1 cellular context compared by ENCODE assay signal in genomic region chr7:106121189-106121799, GRCh38.
TF ChIP-seq lines count a peak whose summit lies in the region.

No MANE protein-coding gene starts in this region.

TF ChIP-seq in GM23338, 12 proteins besides CTCF, POLR2A, EP300 and RAD21 (continued from another document):
- TF ChIP-seq, protein P1, sequence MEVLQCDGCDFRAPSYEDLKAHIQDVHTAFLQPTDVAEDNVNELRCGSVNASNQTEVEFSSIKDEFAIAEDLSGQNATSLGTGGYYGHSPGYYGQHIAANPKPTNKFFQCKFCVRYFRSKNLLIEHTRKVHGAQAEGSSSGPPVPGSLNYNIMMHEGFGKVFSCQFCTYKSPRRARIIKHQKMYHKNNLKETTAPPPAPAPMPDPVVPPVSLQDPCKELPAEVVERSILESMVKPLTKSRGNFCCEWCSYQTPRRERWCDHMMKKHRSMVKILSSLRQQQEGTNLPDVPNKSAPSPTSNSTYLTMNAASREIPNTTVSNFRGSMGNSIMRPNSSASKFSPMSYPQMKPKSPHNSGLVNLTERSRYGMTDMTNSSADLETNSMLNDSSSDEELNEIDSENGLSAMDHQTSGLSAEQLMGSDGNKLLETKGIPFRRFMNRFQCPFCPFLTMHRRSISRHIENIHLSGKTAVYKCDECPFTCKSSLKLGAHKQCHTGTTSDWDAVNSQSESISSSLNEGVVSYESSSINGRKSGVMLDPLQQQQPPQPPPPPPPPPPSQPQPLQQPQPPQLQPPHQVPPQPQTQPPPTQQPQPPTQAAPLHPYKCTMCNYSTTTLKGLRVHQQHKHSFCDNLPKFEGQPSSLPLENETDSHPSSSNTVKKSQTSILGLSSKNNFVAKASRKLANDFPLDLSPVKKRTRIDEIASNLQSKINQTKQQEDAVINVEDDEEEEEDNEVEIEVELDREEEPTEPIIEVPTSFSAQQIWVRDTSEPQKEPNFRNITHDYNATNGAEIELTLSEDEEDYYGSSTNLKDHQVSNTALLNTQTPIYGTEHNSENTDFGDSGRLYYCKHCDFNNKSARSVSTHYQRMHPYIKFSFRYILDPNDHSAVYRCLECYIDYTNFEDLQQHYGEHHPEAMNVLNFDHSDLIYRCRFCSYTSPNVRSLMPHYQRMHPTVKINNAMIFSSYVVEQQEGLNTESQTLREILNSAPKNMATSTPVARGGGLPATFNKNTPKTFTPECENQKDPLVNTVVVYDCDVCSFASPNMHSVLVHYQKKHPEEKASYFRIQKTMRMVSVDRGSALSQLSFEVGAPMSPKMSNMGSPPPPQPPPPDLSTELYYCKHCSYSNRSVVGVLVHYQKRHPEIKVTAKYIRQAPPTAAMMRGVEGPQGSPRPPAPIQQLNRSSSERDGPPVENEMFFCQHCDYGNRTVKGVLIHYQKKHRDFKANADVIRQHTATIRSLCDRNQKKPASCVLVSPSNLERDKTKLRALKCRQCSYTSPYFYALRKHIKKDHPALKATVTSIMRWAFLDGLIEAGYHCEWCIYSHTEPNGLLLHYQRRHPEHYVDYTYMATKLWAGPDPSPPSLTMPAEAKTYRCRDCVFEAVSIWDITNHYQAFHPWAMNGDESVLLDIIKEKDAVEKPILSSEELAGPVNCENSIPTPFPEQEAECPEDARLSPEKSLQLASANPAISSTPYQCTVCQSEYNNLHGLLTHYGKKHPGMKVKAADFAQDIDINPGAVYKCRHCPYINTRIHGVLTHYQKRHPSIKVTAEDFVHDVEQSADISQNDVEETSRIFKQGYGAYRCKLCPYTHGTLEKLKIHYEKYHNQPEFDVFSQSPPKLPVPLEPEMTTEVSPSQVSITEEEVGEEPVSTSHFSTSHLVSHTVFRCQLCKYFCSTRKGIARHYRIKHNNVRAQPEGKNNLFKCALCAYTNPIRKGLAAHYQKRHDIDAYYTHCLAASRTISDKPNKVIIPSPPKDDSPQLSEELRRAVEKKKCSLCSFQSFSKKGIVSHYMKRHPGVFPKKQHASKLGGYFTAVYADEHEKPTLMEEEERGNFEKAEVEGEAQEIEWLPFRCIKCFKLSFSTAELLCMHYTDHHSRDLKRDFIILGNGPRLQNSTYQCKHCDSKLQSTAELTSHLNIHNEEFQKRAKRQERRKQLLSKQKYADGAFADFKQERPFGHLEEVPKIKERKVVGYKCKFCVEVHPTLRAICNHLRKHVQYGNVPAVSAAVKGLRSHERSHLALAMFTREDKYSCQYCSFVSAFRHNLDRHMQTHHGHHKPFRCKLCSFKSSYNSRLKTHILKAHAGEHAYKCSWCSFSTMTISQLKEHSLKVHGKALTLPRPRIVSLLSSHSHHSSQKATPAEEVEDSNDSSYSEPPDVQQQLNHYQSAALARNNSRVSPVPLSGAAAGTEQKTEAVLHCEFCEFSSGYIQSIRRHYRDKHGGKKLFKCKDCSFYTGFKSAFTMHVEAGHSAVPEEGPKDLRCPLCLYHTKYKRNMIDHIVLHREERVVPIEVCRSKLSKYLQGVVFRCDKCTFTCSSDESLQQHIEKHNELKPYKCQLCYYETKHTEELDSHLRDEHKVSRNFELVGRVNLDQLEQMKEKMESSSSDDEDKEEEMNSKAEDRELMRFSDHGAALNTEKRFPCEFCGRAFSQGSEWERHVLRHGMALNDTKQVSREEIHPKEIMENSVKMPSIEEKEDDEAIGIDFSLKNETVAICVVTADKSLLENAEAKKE (CRISPR knock-in tag; IDR thresholded peaks at IDR 0.05): no peak
- no peak for TF ChIP-seq ZNF331 (CRISPR knock-in tag; IDR thresholded peaks at IDR 0.05; ENCODE audit: low read depth)
- TF ChIP-seq EZH2phosphoT487 (IDR thresholded peaks at IDR 0.05; ENCODE audit: unreplicated experiment): no peak
- TF ChIP-seq, protein P2, sequence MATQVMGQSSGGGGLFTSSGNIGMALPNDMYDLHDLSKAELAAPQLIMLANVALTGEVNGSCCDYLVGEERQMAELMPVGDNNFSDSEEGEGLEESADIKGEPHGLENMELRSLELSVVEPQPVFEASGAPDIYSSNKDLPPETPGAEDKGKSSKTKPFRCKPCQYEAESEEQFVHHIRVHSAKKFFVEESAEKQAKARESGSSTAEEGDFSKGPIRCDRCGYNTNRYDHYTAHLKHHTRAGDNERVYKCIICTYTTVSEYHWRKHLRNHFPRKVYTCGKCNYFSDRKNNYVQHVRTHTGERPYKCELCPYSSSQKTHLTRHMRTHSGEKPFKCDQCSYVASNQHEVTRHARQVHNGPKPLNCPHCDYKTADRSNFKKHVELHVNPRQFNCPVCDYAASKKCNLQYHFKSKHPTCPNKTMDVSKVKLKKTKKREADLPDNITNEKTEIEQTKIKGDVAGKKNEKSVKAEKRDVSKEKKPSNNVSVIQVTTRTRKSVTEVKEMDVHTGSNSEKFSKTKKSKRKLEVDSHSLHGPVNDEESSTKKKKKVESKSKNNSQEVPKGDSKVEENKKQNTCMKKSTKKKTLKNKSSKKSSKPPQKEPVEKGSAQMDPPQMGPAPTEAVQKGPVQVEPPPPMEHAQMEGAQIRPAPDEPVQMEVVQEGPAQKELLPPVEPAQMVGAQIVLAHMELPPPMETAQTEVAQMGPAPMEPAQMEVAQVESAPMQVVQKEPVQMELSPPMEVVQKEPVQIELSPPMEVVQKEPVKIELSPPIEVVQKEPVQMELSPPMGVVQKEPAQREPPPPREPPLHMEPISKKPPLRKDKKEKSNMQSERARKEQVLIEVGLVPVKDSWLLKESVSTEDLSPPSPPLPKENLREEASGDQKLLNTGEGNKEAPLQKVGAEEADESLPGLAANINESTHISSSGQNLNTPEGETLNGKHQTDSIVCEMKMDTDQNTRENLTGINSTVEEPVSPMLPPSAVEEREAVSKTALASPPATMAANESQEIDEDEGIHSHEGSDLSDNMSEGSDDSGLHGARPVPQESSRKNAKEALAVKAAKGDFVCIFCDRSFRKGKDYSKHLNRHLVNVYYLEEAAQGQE (IDR thresholded peaks at IDR 0.05; ENCODE audit: unreplicated experiment): no peak
